ENCODE assay signal across 13 cellular contexts in genomic region chr12:100860611-100861010, GRCh38.
"Had no signal": no experiment of that assay in that cellular context is flagged by ENCODE, and none has a peak within 500 bp of the region (broad histone marks: within the 10 kb centered on the region; RNA-seq: fewer than 3 reads in every experiment).

No MANE protein-coding gene starts in this region.

- DNase-seq: activated CD4-positive, alpha-beta T cell treated with anti-CD3 and anti-CD28 coated beads, Interleukin-2, amount 50 U/mL, for 48 hours; activated T-cell treated with anti-CD3 and anti-CD28 coated beads, Interleukin-2, amount 50 U/mL, for 1 hour; amniotic stem cell; cerebellar nuclear complex; dermis blood vessel endothelial cell; hypothalamus; kidney; left ventricle myocardium superior; mucosa of descending colon; naive thymus-derived CD4-positive, alpha-beta T cell; T-helper 1 cell; T1000 had no signal

- H3K79me2 ChIP-seq: parathyroid adenoma had no signal

- H3K4me1 ChIP-seq: parathyroid adenoma had no signal

- H3K9me3 ChIP-seq: mucosa of descending colon had no signal

- H3K4me3 ChIP-seq: mucosa of descending colon had no signal

- H3K27ac ChIP-seq: parathyroid adenoma had no signal

- H3K9ac ChIP-seq: parathyroid adenoma had no signal

- H2AFZ ChIP-seq: parathyroid adenoma had no signal
